In genomic region chr10:112375721-112376577, GRCh38 we compare ENCODE assay signal across 8 cellular contexts. TPM values are rescaled to one million over a fixed set of nuclear protein-coding genes. Genes with fewer than 3 reads are reported as not detected.
DNase-seq lines count a peak whose midpoint lies in the region; ATAC-seq, FAIRE-seq and TF ChIP-seq lines count a peak whose summit lies in the region.

No MANE protein-coding gene starts in this region.

- no peak overlapping the region for H2BK12ac ChIP-seq in neuronal stem cell (ENCODE audit: low read length)

- 25 to 30% methylated on average over 24 of the region's 24 CpGs for WGBS in esophagus, 2 donors
- no CpG with 5 or more reads among the region's 24 CpGs for WGBS in neuronal stem cell (ENCODE audit: extremely low coverage in 2 of 2, insufficient read length in 2 of 2, insufficient replicate concordance in 1 of 2), 2 donors

- H2AK5ac ChIP-seq in neuronal stem cell (ENCODE audit: low read depth, low read length), result no peak overlapping the region

- H3K27ac ChIP-seq in esophagus (ENCODE audit: low read depth in 2 of 2, low read length in 1 of 2) (peak overlapping the region; percentile 57 to 75), neuronal stem cell (replicated peaks; ENCODE audit: low read length) (no peak overlapping the region)

- DNase-seq in GM06990 (ENCODE audit: extremely low read depth, insufficient read length) (peak; percentile 77), Kasumi-1 (lab: John Stamatoyannopoulos, UW) (peak; percentile 82 to 86), neuronal stem cell (ENCODE audit: low spot score) (no peak), NCI-H1092 (lab: John Stamatoyannopoulos, UW) (no peak), HTR-8/SVneo (ENCODE audit: insufficient read length, low spot score) (no peak)
- peak; percentile 27 for DNase-seq in activated CD4-positive, alpha-beta T cell treated with anti-CD3 and anti-CD28 coated beads, Interleukin-2, amount 50 U/mL, for 1 hour

- no peak overlapping the region for H3K9ac ChIP-seq in neuronal stem cell (ENCODE audit: low read depth, low read length, poor library complexity)

- H3K18ac ChIP-seq in neuronal stem cell (ENCODE audit: low read length), result peak overlapping the region; percentile 77

- H3K9me3 ChIP-seq in esophagus (ENCODE audit: control insufficient read depth in 2 of 2, insufficient read depth in 1 of 2, low read depth in 1 of 2, low read length in 1 of 2) (no peaks in the 10 kb centered on the region), neuronal stem cell (replicated peaks in 1 of 2; ENCODE audit: control insufficient read depth in 2 of 2, insufficient read depth in 1 of 2, low read depth in 1 of 2, low read length in 2 of 2) (peaks cover 0 to 2% of the 10 kb centered on the region in 2 donors)

- no peaks in the 10 kb centered on the region for H3K27me3 ChIP-seq in GM06990 (replicated peaks; ENCODE audit: control insufficient read depth, insufficient read depth, low read length)
- no peaks in the 10 kb centered on the region for H3K27me3 ChIP-seq in esophagus (ENCODE audit: control insufficient read depth in 1 of 2, insufficient read depth in 2 of 2, low read length in 2 of 2)
- H3K27me3 ChIP-seq in neuronal stem cell (ENCODE audit: control insufficient read depth in 3 of 3, insufficient read depth in 3 of 3, low read depth in 1 of 3, low read length in 3 of 3), result no peaks in the 10 kb centered on the region

- H2BK15ac ChIP-seq in neuronal stem cell (ENCODE audit: low read length), result no peak overlapping the region

- no peak for TF ChIP-seq CTCF in GM06990 (IDR thresholded peaks at IDR 0.05; ENCODE audit: insufficient read depth, low read length, poor library complexity, severe bottlenecking)

- H3K23ac ChIP-seq in neuronal stem cell (ENCODE audit: low read depth, low read length, poor library complexity), result no peak overlapping the region

- H3K4me3 ChIP-seq in GM06990 (replicated peaks; ENCODE audit: low read depth, low read length) (peak overlapping the region; percentile 76), esophagus (ENCODE audit: low read depth in 1 of 2, low read length in 2 of 2) (peak overlapping the region; percentile 47 to 51), neuronal stem cell (ENCODE audit: low read length in 2 of 2) (no peak overlapping the region)

- H3K4me1 ChIP-seq in esophagus (ENCODE audit: control insufficient read depth in 2 of 2, insufficient read depth in 2 of 2, low read length in 1 of 2) (peaks cover 3% of the 10 kb centered on the region in 2 donors), neuronal stem cell (ENCODE audit: control insufficient read depth in 2 of 2, insufficient read depth in 1 of 2, low read depth in 1 of 2, low read length in 2 of 2) (peaks cover 0 to 2% of the 10 kb centered on the region in 2 donors)

- FAIRE-seq in HTR-8/SVneo (lab: Jason Lieb, UNC), result no peak

- no peak overlapping the region for H4K91ac ChIP-seq in neuronal stem cell (ENCODE audit: low read depth, low read length, poor library complexity)

- peaks cover 5% of the 10 kb centered on the region for H3K36me3 ChIP-seq in GM06990 (ENCODE audit: control insufficient read depth, insufficient read depth, low read length)
- no peaks in the 10 kb centered on the region for H3K36me3 ChIP-seq in esophagus (ENCODE audit: control insufficient read depth in 2 of 2, insufficient read depth in 2 of 2, low read length in 1 of 2)
- no peaks in the 10 kb centered on the region for H3K36me3 ChIP-seq in neuronal stem cell (replicated peaks in 1 of 2; ENCODE audit: control insufficient read depth in 2 of 2, insufficient read depth in 2 of 2, low read length in 2 of 2)

- H4K8ac ChIP-seq in neuronal stem cell (ENCODE audit: low read depth, low read length), result no peak overlapping the region

- ATAC-seq in GM21576 (IDR thresholded peaks at IDR 0.05; ENCODE audit: unreplicated experiment), result peak; percentile 88

- H2AFZ ChIP-seq in neuronal stem cell (ENCODE audit: low read length), result peak overlapping the region; percentile 41

- no peak overlapping the region for H3K4me2 ChIP-seq in neuronal stem cell (ENCODE audit: insufficient read depth, low read length, poor library complexity, severe bottlenecking)

- no peak overlapping the region for H2BK120ac ChIP-seq in neuronal stem cell (ENCODE audit: low read depth, low read length)

- H3K4ac ChIP-seq in neuronal stem cell (ENCODE audit: low read length), result no peak overlapping the region

- H2BK5ac ChIP-seq in neuronal stem cell (ENCODE audit: low read length), result no peak overlapping the region

- no peaks in the 10 kb centered on the region for H3K79me1 ChIP-seq in neuronal stem cell (ENCODE audit: low read depth, low read length)

- no peak overlapping the region for H3K14ac ChIP-seq in neuronal stem cell (ENCODE audit: low read length)

RNA-seq across cellular contexts. Expression of gene ACSL5, which starts 2.0 kb away (rescaled TPM):
- polyA plus RNA-seq in esophagus, result 1 to 10 TPM; 3.6 to 5.6 TPM
- polyA plus RNA-seq in neuronal stem cell (2013, experiment 1 of 2), result not detected
- 0.01 TPM for polyA plus RNA-seq in neuronal stem cell (2013, experiment 2 of 2)

Comparison
In these comparisons a context has a peak if more than half of its experiments do, and no peak if none do; other contexts are left out.
1. DNase-seq: peak in GM06990 (single experiment), Kasumi-1 (2 of 2) and activated CD4-positive, alpha-beta T cell treated with anti-CD3 and anti-CD28 coated beads, Interleukin-2, amount 50 U/mL, for 1 hour (single experiment); none in neuronal stem cell (single experiment), NCI-H1092 (single experiment) and HTR-8/SVneo (single experiment).
2. H3K4me3 ChIP-seq: peak in GM06990 (single experiment) and esophagus (2 of 2); none in neuronal stem cell (0 of 2).